Comparison of ENCODE assay signal across 8 cellular contexts in the genomic region with DNA sequence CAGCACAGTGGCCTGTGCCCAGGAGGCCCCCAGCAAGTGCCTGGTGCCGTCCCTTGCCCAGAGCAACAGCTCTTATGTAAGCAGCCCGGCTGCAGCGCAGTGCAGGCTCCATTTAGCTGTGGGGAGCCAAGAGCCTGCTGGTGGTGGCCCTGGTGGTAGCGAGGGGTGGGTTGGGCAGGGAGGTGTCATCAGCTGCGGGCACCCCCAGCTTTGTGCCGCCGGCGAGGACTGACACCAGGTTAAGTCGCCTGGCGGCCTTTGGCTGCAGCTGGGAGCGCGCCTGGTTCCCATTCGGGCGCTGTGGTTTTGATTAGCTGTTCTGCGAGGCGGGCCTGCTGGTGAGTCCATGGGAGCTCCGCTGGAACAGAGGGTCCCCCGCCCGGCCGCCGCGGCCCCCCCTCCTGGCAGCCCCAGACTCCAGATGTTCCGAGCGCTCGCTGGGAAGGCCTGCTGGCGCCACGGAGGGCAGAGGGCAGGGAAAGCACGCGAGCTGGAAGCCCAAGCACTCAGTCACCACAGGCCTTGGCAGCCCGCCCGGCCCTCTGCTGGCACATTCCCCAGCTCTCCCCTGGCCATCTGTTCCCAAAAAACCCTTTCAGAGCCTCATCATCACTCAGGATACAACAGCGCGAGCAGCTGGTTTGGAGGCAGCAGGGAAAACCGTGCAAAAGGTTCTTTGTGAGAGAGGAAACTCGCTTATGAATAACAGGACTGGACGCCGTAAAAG. TPM values are rescaled to one million over a fixed set of nuclear protein-coding genes. Genes with fewer than 3 reads are reported as not detected.
DNase-seq lines count a peak whose midpoint lies in the region; ATAC-seq and TF ChIP-seq lines count a peak whose summit lies in the region.

No MANE protein-coding gene starts in this region.

- H3K4me1 ChIP-seq in esophagus squamous epithelium (peaks cover 44 to 92% (median 62%) of the 10 kb centered on the region in 3 donors), mucosa of descending colon (ENCODE audit: low read depth) (peaks cover 17% of the 10 kb centered on the region)

- WGBS in esophagus squamous epithelium, 2 donors = 4 to 8% methylated on average over 8 of the region's 37 CpGs

- peak overlapping the region; percentile 57 to 89 (median 82) for H3K27ac ChIP-seq in esophagus squamous epithelium

- H3K9me3 ChIP-seq in esophagus squamous epithelium (no peaks in the 10 kb centered on the region), mucosa of descending colon (no peaks in the 10 kb centered on the region)

- DNase-seq in A172 (ENCODE audit: low spot score) (peak; percentile 99), HuH-7.5 (ENCODE audit: low spot score) (peak; percentile 81), SHP77 treated with DMSO at 0.1 percent for 48 hours (lab: John Stamatoyannopoulos, UW) (peak; percentile 93), esophagus squamous epithelium (lab: John Stamatoyannopoulos, UW) (peak; percentile 24), mucosa of descending colon (peak; percentile 87 to 91 (median 88))
- no peak for DNase-seq in activated naive CD4-positive, alpha-beta T cell (lab: John Stamatoyannopoulos, UW)
- no peak for DNase-seq in stimulated activated CD4-positive, alpha-beta T cell treated with anti-CD3 and anti-CD28 coated beads, Interleukin-4, amount 100 ng/mL, for 4 hours

- TF ChIP-seq CTCF in esophagus squamous epithelium (IDR thresholded peaks at IDR 0.05) (peak in 1 of 6 experiments; percentile 22), mucosa of descending colon (IDR thresholded peaks at IDR 0.05) (no peak)

- H3K4me3 ChIP-seq in esophagus squamous epithelium (peak overlapping the region in 3 of 4 donors; percentile 9 to 38 (median 17)), mucosa of descending colon (no peak overlapping the region)

- TF ChIP-seq POLR2A in esophagus squamous epithelium (IDR thresholded peaks at IDR 0.05) = peak in 1 of 4 donors; percentile 9

- intact Hi-C loops in esophagus squamous epithelium (cut with DNase I) = no loop called here
- intact Hi-C loops in mucosa of descending colon (cut with DNase I, micrococcal nuclease) = no loop called here

- H3K36me3 ChIP-seq in esophagus squamous epithelium (peaks cover 0 to 13% (median 0%) of the 10 kb centered on the region in 3 donors), mucosa of descending colon (ENCODE audit: low read depth) (no peaks in the 10 kb centered on the region)

- ATAC-seq in mucosa of descending colon = peak; percentile 89
- ATAC-seq in GM18498 (IDR thresholded peaks at IDR 0.05; ENCODE audit: unreplicated experiment) = no peak

- peaks cover 0 to 51% (median 0%) of the 10 kb centered on the region in 4 donors for H3K27me3 ChIP-seq in esophagus squamous epithelium

RNA-seq across cellular contexts. Expression of gene ATOH8, which starts 18.4 kb away (rescaled TPM):
- total RNA-seq in A172 (2014; rRNA removed; shearing (Covaris generic)) = 1.7 and 3.2 TPM in 2 replicates
- 10 to 100 TPM in 2 of 4 donors, 1 to 10 TPM in 2; 2.0 to 24.6 (median 7.6) TPM for total RNA-seq in esophagus squamous epithelium
- total RNA-seq in mucosa of descending colon = 1 to 10 TPM; 1.9 to 8.7 (median 2.8) TPM

Comparison
In these comparisons a context has a peak if more than half of its experiments do, and no peak if none do; other contexts are left out.
1. DNase-seq: peak in A172 (single experiment), HuH-7.5 (single experiment), SHP77 treated with DMSO at 0.1 percent for 48 hours (single experiment), esophagus squamous epithelium (single experiment) and mucosa of descending colon (3 of 3); none in activated naive CD4-positive, alpha-beta T cell (0 of 4) and stimulated activated CD4-positive, alpha-beta T cell treated with anti-CD3 and anti-CD28 coated beads, Interleukin-4, amount 100 ng/mL, for 4 hours (0 of 2).